Comparison of ENCODE assay signal across 20 cellular contexts in genomic region chr1:47839460-47839760, GRCh38.
DNase-seq lines count a peak whose midpoint lies in the region; ATAC-seq, FAIRE-seq and TF ChIP-seq lines count a peak whose summit lies in the region.
"Had no signal": no experiment of that assay in that cellular context is flagged by ENCODE, and none has a peak within 500 bp of the region (broad histone marks: within the 10 kb centered on the region; RNA-seq: fewer than 3 reads in every experiment).

No MANE protein-coding gene starts in this region.

- ATAC-seq in heart left ventricle (no peak), mucosa of descending colon (peak; percentile 6), pancreas (peak in 3 of 4 donors; percentile 15 to 46 (median 40)), HG02642 (IDR thresholded peaks at IDR 0.05; ENCODE audit: poor library complexity, unreplicated experiment) (no peak), GM18511 (IDR thresholded peaks at IDR 0.05; ENCODE audit: unreplicated experiment) (no peak)
- ATAC-seq: A549 had no signal

- no peak for TF ChIP-seq POLR2A in heart left ventricle (IDR thresholded peaks at IDR 0.05)

- 81 to 91% (median 87%) methylated on average over 4 of the region's 4 CpGs for WGBS in heart left ventricle, 4 donors
- WGBS in pancreas, 2 donors, result 65 to 69% methylated on average over 4 of the region's 4 CpGs

- no peaks in the 10 kb centered on the region for H3K4me1 ChIP-seq in left ventricle myocardium inferior
- H3K4me1 ChIP-seq in heart left ventricle, result peaks cover 0 to 16% (median 0%) of the 10 kb centered on the region in 12 donors
- peaks cover 33% of the 10 kb centered on the region for H3K4me1 ChIP-seq in mucosa of descending colon (ENCODE audit: low read depth)
- H3K4me1 ChIP-seq in pancreas, result no peaks in the 10 kb centered on the region
- H3K4me1 ChIP-seq: A549, BE2C had no signal

- H3K4me3 ChIP-seq in left ventricle myocardium inferior, result no peak overlapping the region
- no peak overlapping the region for H3K4me3 ChIP-seq in heart left ventricle
- H3K4me3 ChIP-seq in mucosa of descending colon, result no peak overlapping the region
- no peak overlapping the region for H3K4me3 ChIP-seq in pancreas
- H3K4me3 ChIP-seq: A549, MG63, Peyer's patch, SJSA1 had no signal

- no peak for DNase-seq in left ventricle myocardium inferior
- no peak for DNase-seq in heart left ventricle
- peak in 2 of 3 donors; percentile 51 to 58 for DNase-seq in mucosa of descending colon
- peak in 3 of 6 donors; percentile 26 to 47 (median 43) for DNase-seq in pancreas
- DNase-seq in NK-92 treated with Interleukin-12 subunit alpha and Interleukin-12 subunit beta, amount 100 ng/mL, for 24 hours (lab: John Stamatoyannopoulos, UW), result no peak
- DNase-seq: BE2C; CD4-positive, CD25-positive, alpha-beta regulatory T cell; EL; GF-D8; H7; Kasumi-1; MG63; NCI-H1417 treated with DMSO at 0.1 percent for 48 hours; NCI-H187 treated with DMSO at 0.1 percent for 48 hours; NCI-H69 had no signal

- FAIRE-seq in pancreas (lab: Jason Lieb, UNC), result no peak
- FAIRE-seq: A549 had no signal

- intact Hi-C loops in left ventricle myocardium inferior (cut with micrococcal nuclease), result no loop called here
- intact Hi-C loops in heart left ventricle (cut with DNase I), result no loop called here
- intact Hi-C loops in mucosa of descending colon (cut with DNase I, micrococcal nuclease), result no loop called here
- intact Hi-C loops in pancreas (cut with DNase I), result no loop called here

- peaks cover 4% of the 10 kb centered on the region for H3K27me3 ChIP-seq in left ventricle myocardium inferior (ENCODE audit: low read depth)
- H3K27me3 ChIP-seq in heart left ventricle, result no peaks in the 10 kb centered on the region
- no peaks in the 10 kb centered on the region for H3K27me3 ChIP-seq in pancreas
- H3K27me3 ChIP-seq: BE2C, MG63, Peyer's patch, SJSA1 had no signal

- H3K36me3 ChIP-seq in left ventricle myocardium inferior (no peaks in the 10 kb centered on the region), heart left ventricle (no peaks in the 10 kb centered on the region), mucosa of descending colon (ENCODE audit: low read depth) (no peaks in the 10 kb centered on the region), pancreas (no peaks in the 10 kb centered on the region)
- H3K36me3 ChIP-seq: BE2C, MG63, Peyer's patch, SJSA1 had no signal

- H3K27ac ChIP-seq in left ventricle myocardium inferior (replicated peaks), result peak overlapping the region; percentile 8
- no peak overlapping the region for H3K27ac ChIP-seq in heart left ventricle
- no peak overlapping the region for H3K27ac ChIP-seq in pancreas
- H3K27ac ChIP-seq: A549, SJSA1 had no signal

- TF ChIP-seq CTCF in left ventricle myocardium inferior (IDR thresholded peaks at IDR 0.05; ENCODE audit: borderline replicate concordance) (no peak), heart left ventricle (IDR thresholded peaks at IDR 0.05) (no peak), mucosa of descending colon (IDR thresholded peaks at IDR 0.05) (no peak), pancreas (IDR thresholded peaks at IDR 0.05) (no peak)

- H3K9me3 ChIP-seq in left ventricle myocardium inferior (replicated peaks) (peaks cover 21% of the 10 kb centered on the region), heart left ventricle (peaks cover 0 to 19% (median 7%) of the 10 kb centered on the region in 12 donors), mucosa of descending colon (peaks cover 4% of the 10 kb centered on the region), pancreas (no peaks in the 10 kb centered on the region)
- H3K9me3 ChIP-seq: A549, BE2C, Peyer's patch had no signal

Comparison
In these comparisons a context has a peak if more than half of its experiments do, and no peak if none do; other contexts are left out.
1. DNase-seq: peak in mucosa of descending colon (2 of 3); none in left ventricle myocardium inferior (single experiment), heart left ventricle (0 of 5) and NK-92 treated with Interleukin-12 subunit alpha and Interleukin-12 subunit beta, amount 100 ng/mL, for 24 hours (single experiment).
2. ATAC-seq: peak in mucosa of descending colon (single experiment) and pancreas (3 of 4); none in heart left ventricle (0 of 4), HG02642 (single experiment) and GM18511 (single experiment).